ENCODE assay signal across 18 cellular contexts in genomic region chr16:29117631-29118030, GRCh38.
DNase-seq lines count a peak whose midpoint lies in the region; ATAC-seq and TF ChIP-seq lines count a peak whose summit lies in the region.
"Had no signal": no experiment of that assay in that cellular context is flagged by ENCODE, and none has a peak within 500 bp of the region (broad histone marks: within the 10 kb centered on the region; RNA-seq: fewer than 3 reads in every experiment).

No MANE protein-coding gene starts in this region.

- H3K9me3 ChIP-seq in KOPT-K1 (ENCODE audit: insufficient read depth, low read length, poor library complexity, severe bottlenecking): no peaks in the 10 kb centered on the region
- no peaks in the 10 kb centered on the region for H3K9me3 ChIP-seq in liver (ENCODE audit: control insufficient read depth in 4 of 4, low read length in 3 of 4)
- H3K9me3 ChIP-seq in thyroid gland: no peaks in the 10 kb centered on the region
- H3K9me3 ChIP-seq: BLaER1 treated with 17β-estradiol and CSF1 and Interleukin-3, amounts not matched to agents 10 nM and 100 nM had no signal

- H3K9me3 Mint-ChIP-seq in CD14-positive monocyte: peaks cover 0 to 3% (median 0%) of the 10 kb centered on the region in 7 donors
- H3K9me3 Mint-ChIP-seq: GM23338 had no signal

- peak overlapping the region in 1 of 2 donors; percentile 29 for H3K9ac ChIP-seq in liver (ENCODE audit: low read depth in 1 of 2, low read length in 2 of 2)

- H3K27ac ChIP-seq in KOPT-K1 (ENCODE audit: low read depth, low read length, poor library complexity, severe bottlenecking) (peak overlapping the region; percentile 66), liver (ENCODE audit: low read depth in 1 of 2, low read length in 2 of 2) (peak overlapping the region; percentile 84 to 85), thyroid gland (no peak overlapping the region), foreskin keratinocyte (no peak overlapping the region)

- no peak overlapping the region for H3K4me3 Mint-ChIP-seq in CD14-positive monocyte
- H3K4me3 Mint-ChIP-seq: GM23338 had no signal

- H3K4me1 ChIP-seq in liver (ENCODE audit: control insufficient read depth in 4 of 4, insufficient read depth in 4 of 4, low read length in 3 of 4) (peaks cover 2 to 40% (median 19%) of the 10 kb centered on the region in 4 donors), thyroid gland (peaks cover 3 to 12% of the 10 kb centered on the region in 2 donors), foreskin keratinocyte (no peaks in the 10 kb centered on the region)

- H3K4me3 ChIP-seq in liver (ENCODE audit: low read depth in 1 of 3, low read length in 3 of 3) (no peak overlapping the region), thyroid gland (replicated peaks in 1 of 3) (no peak overlapping the region)
- H3K4me3 ChIP-seq: BLaER1 treated with 17β-estradiol and CSF1 and Interleukin-3, amounts not matched to agents 10 nM and 100 nM; GM23338 had no signal

- peaks cover 57 to 74% of the 10 kb centered on the region in 2 donors for H3K36me3 Mint-ChIP-seq in CD14-positive monocyte

- no peaks in the 10 kb centered on the region for H3K27me3 ChIP-seq in liver (ENCODE audit: control insufficient read depth in 4 of 4, insufficient read depth in 4 of 4, low read length in 3 of 4)
- H3K27me3 ChIP-seq in thyroid gland: no peaks in the 10 kb centered on the region
- peaks cover 10% of the 10 kb centered on the region for H3K27me3 ChIP-seq in foreskin keratinocyte
- H3K27me3 ChIP-seq: BLaER1 treated with 17β-estradiol and CSF1 and Interleukin-3, amounts not matched to agents 10 nM and 100 nM had no signal

- H3K36me3 ChIP-seq in KOPT-K1 (ENCODE audit: insufficient read depth, low read length) (no peaks in the 10 kb centered on the region), liver (ENCODE audit: control insufficient read depth in 4 of 4, insufficient read depth in 3 of 4, low read depth in 1 of 4, low read length in 3 of 4) (no peaks in the 10 kb centered on the region), thyroid gland (no peaks in the 10 kb centered on the region)

- 36% methylated on average over 7 of the region's 7 CpGs for WGBS in liver
- WGBS in thyroid gland, 2 donors: 90 to 94% methylated on average over 7 of the region's 7 CpGs

- intact Hi-C loops in CD14-positive monocyte (cut with micrococcal nuclease): loop anchor here (5.0 kb wide), 1 partner anchor 40 kb away; no protein-coding TSS in a partner anchor
- intact Hi-C loops in thyroid gland (cut with DNase I): no loop called here

- TF ChIP-seq RAD21 in liver (IDR thresholded peaks at IDR 0.05): no peak

- H3K4me1 Mint-ChIP-seq in CD14-positive monocyte: peaks cover 39% of the 10 kb centered on the region

- TF ChIP-seq CTCF in CD14-positive monocyte (IDR thresholded peaks at IDR 0.05) (no peak), liver (IDR thresholded peaks at IDR 0.05; ENCODE audit: low read depth, low read length, missing input control) (no peak), thyroid gland (IDR thresholded peaks at IDR 0.05) (no peak), foreskin keratinocyte (conservative IDR thresholded peaks at IDR 0.05) (no peak)

- no peak for ATAC-seq in foreskin keratinocyte
- no peak for ATAC-seq in HG03135 (IDR thresholded peaks at IDR 0.05; ENCODE audit: unreplicated experiment)
- ATAC-seq: GM23338 had no signal

- DNase-seq in NCI-H146 (lab: John Stamatoyannopoulos, UW) (peak; percentile 27), NCI-H146 treated with DMSO at 0.1 percent for 48 hours (lab: John Stamatoyannopoulos, UW; ENCODE audit: unreplicated experiment) (no peak), CD14-positive monocyte (ENCODE audit: low spot score) (no peak), thyroid gland (no peak), foreskin keratinocyte (no peak)
- DNase-seq: 8988T, DMS79 treated with DMSO at 0.1 percent for 48 hours, GDM1, Karpas-422, MM.1S, NCI-H1417, NCI-H2029 treated with DMSO at 0.1 percent for 48 hours, NCI-H524 had no signal

- H3K27ac Mint-ChIP-seq in CD14-positive monocyte: peak overlapping the region; percentile 95 to 98 (median 96)
- H3K27ac Mint-ChIP-seq: GM23338 had no signal

- no peak for TF ChIP-seq POLR2A in thyroid gland (IDR thresholded peaks at IDR 0.05)

- peaks cover 0 to 6% (median 0%) of the 10 kb centered on the region in 3 donors for H3K27me3 Mint-ChIP-seq in CD14-positive monocyte (ENCODE audit: low read depth in 3 of 3)

TF ChIP-seq in liver, 16 proteins besides CTCF, POLR2A, EP300 and RAD21:
- peak in 1 of 2 donors; percentile 67 for TF ChIP-seq RXRA (IDR thresholded peaks at IDR 0.05)
- no peak for TF ChIP-seq HNF4G (IDR thresholded peaks at IDR 0.05)
- TF ChIP-seq YY1 (IDR thresholded peaks at IDR 0.05): peak; percentile 61
- peak; percentile 18 to 56 for TF ChIP-seq HNF4A (conservative IDR thresholded peaks at IDR 0.05)
- TF ChIP-seq EGR1 (IDR thresholded peaks at IDR 0.05; ENCODE audit: low read depth in 2 of 2): peak in 1 of 2 donors; percentile 52
- TF ChIP-seq FOXA1 (IDR thresholded peaks at IDR 0.05): no peak
- TF ChIP-seq ATF3 (IDR thresholded peaks at IDR 0.05): no peak
- TF ChIP-seq TAF1 (conservative IDR thresholded peaks at IDR 0.05): no peak
- no peak for TF ChIP-seq NR2F2 (IDR thresholded peaks at IDR 0.05)
- no peak for TF ChIP-seq SP1 (IDR thresholded peaks at IDR 0.05)
- TF ChIP-seq, protein P1, sequence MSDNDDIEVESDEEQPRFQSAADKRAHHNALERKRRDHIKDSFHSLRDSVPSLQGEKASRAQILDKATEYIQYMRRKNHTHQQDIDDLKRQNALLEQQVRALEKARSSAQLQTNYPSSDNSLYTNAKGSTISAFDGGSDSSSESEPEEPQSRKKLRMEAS (IDR thresholded peaks at IDR 0.05): peak; percentile 19
- TF ChIP-seq, protein P2, sequence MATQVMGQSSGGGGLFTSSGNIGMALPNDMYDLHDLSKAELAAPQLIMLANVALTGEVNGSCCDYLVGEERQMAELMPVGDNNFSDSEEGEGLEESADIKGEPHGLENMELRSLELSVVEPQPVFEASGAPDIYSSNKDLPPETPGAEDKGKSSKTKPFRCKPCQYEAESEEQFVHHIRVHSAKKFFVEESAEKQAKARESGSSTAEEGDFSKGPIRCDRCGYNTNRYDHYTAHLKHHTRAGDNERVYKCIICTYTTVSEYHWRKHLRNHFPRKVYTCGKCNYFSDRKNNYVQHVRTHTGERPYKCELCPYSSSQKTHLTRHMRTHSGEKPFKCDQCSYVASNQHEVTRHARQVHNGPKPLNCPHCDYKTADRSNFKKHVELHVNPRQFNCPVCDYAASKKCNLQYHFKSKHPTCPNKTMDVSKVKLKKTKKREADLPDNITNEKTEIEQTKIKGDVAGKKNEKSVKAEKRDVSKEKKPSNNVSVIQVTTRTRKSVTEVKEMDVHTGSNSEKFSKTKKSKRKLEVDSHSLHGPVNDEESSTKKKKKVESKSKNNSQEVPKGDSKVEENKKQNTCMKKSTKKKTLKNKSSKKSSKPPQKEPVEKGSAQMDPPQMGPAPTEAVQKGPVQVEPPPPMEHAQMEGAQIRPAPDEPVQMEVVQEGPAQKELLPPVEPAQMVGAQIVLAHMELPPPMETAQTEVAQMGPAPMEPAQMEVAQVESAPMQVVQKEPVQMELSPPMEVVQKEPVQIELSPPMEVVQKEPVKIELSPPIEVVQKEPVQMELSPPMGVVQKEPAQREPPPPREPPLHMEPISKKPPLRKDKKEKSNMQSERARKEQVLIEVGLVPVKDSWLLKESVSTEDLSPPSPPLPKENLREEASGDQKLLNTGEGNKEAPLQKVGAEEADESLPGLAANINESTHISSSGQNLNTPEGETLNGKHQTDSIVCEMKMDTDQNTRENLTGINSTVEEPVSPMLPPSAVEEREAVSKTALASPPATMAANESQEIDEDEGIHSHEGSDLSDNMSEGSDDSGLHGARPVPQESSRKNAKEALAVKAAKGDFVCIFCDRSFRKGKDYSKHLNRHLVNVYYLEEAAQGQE (IDR thresholded peaks at IDR 0.05): peak; percentile 5
- no peak for TF ChIP-seq ZBTB33 (IDR thresholded peaks at IDR 0.05)
- peak in 1 of 2 donors; percentile 14 for TF ChIP-seq GABPA (IDR thresholded peaks at IDR 0.05 in 1 of 2, conservative IDR thresholded peaks at IDR 0.05 in 1 of 2)
- TF ChIP-seq FOXA2 (IDR thresholded peaks at IDR 0.05): peak; percentile 20
- peak in 1 of 2 donors; percentile 80 for TF ChIP-seq JUND (IDR thresholded peaks at IDR 0.05)

Comparison
In these comparisons a context has a peak if more than half of its experiments do, and no peak if none do; other contexts are left out.
1. H3K27ac ChIP-seq: peak in KOPT-K1 (single experiment) and liver (2 of 2); none in thyroid gland (0 of 3) and foreskin keratinocyte (single experiment).